In genomic region chr5:74382864-74383618, GRCh38 we compare ENCODE assay signal across 11 cellular contexts.
DNase-seq lines count a peak whose midpoint lies in the region; ATAC-seq, FAIRE-seq and TF ChIP-seq lines count a peak whose summit lies in the region.
"Had no signal": no experiment of that assay in that cellular context is flagged by ENCODE, and none has a peak within 500 bp of the region (broad histone marks: within the 10 kb centered on the region; RNA-seq: fewer than 3 reads in every experiment).

No MANE protein-coding gene starts in this region.

- no peak for FAIRE-seq in urothelium cell line (lab: Jason Lieb, UNC)
- FAIRE-seq: A204.1, GM12892 had no signal

- H3K4me3 ChIP-seq in cardiac fibroblast (replicated peaks in 1 of 2; ENCODE audit: low read depth in 2 of 2, low read length in 2 of 2) = no peak overlapping the region

- ATAC-seq in GM21367 (IDR thresholded peaks at IDR 0.05; ENCODE audit: unreplicated experiment) (no peak), HG02571 (IDR thresholded peaks at IDR 0.05; ENCODE audit: unreplicated experiment) (no peak)

- peak in 2 of 3 experiments; percentile 9 to 21 for DNase-seq in NCI-H1417 (lab: John Stamatoyannopoulos, UW)
- no peak for DNase-seq in NCI-H1417 treated with DMSO at 0.1 percent for 48 hours (lab: John Stamatoyannopoulos, UW)
- peak; percentile 81 for DNase-seq in cardiac fibroblast (ENCODE audit: low read depth in 2 of 2)
- DNase-seq in left kidney (ENCODE audit: low read depth, low spot score) = peak; percentile 53
- peak; percentile 23 for DNase-seq in urothelium cell line (ENCODE audit: low spot score)
- no peak for DNase-seq in NCI-H2081 (lab: John Stamatoyannopoulos, UW)
- DNase-seq: activated CD4-positive, alpha-beta T cell treated with anti-CD3 and anti-CD28 coated beads, Interleukin-2, amount 10 ng/mL, durations not matched to agents 24 days and 14 days had no signal

- no peak for TF ChIP-seq CTCF in cardiac fibroblast (IDR thresholded peaks at IDR 0.05; ENCODE audit: low read depth, low read length)

Comparison
In these comparisons a context has a peak if more than half of its experiments do, and no peak if none do; other contexts are left out.
1. DNase-seq: peak in NCI-H1417 (2 of 3), cardiac fibroblast (2 of 2), left kidney (single experiment) and urothelium cell line (single experiment); none in NCI-H1417 treated with DMSO at 0.1 percent for 48 hours (single experiment) and NCI-H2081 (0 of 2).